ENCODE assay signal across 14 cellular contexts in the genomic region with DNA sequence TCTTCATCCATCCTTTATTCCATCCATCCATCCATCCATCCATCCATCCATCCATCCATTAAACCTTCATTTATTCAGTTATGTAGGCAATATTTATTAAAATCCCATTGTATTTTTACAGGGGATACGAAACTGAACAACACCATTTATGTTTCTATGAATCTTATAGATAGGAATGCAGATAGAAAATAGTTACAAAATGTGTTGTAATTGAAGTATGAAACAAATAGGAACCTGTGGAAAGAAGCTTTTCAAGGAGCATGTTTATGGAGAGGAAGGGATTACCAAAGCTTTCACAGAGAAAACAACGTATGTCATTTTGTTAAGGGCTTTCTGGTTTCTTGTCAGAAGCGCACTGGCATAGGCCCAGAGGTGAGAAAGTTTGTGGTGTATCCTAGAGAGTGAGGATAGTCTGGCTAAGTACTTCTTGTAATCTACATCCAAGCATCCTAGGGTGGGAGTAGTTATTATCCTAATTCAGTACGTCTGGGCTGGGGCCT.
DNase-seq lines count a peak whose midpoint lies in the region; ATAC-seq and TF ChIP-seq lines count a peak whose summit lies in the region.
"Had no signal": no experiment of that assay in that cellular context is flagged by ENCODE, and none has a peak within 500 bp of the region (broad histone marks: within the 10 kb centered on the region; RNA-seq: fewer than 3 reads in every experiment).

No MANE protein-coding gene starts in this region.

- DNase-seq in GM03348 (ENCODE audit: low spot score) (peak; percentile 10), M059J (ENCODE audit: low read depth) (peak; percentile 3), choroid plexus epithelial cell (ENCODE audit: low read depth) (peak; percentile 28), iris pigment epithelial cell (ENCODE audit: low read depth) (peak; percentile 77), Right ventricle myocardium inferior (ENCODE audit: missing footprints) (no peak), NCI-H345 (lab: John Stamatoyannopoulos, UW) (no peak), AG20443 (ENCODE audit: low spot score) (no peak)
- DNase-seq: CD8-positive, alpha-beta memory T cell; H9; NCI-H187; NCI-H526 treated with DMSO at 0.1 percent for 48 hours; SIG-M5 had no signal

- intact Hi-C loops in Right ventricle myocardium inferior (cut with DNase I) = no loop called here

- TF ChIP-seq CTCF in choroid plexus epithelial cell (conservative IDR thresholded peaks at IDR 0.05; ENCODE audit: low read depth, low read length) = no peak

- ATAC-seq in GM19455 (IDR thresholded peaks at IDR 0.05; ENCODE audit: unreplicated experiment) (no peak), Right ventricle myocardium inferior (no peak)

- H3K4me3 ChIP-seq in choroid plexus epithelial cell (ENCODE audit: low read depth, low read length) = no peak overlapping the region
- H3K4me3 ChIP-seq: BLaER1 treated with 17β-estradiol and CSF1 and Interleukin-3, amounts not matched to agents 10 nM and 100 nM had no signal

Comparison
In these comparisons a context has a peak if more than half of its experiments do, and no peak if none do; other contexts are left out.
1. DNase-seq: peak in GM03348 (single experiment), M059J (single experiment), choroid plexus epithelial cell (single experiment) and iris pigment epithelial cell (single experiment); none in Right ventricle myocardium inferior (single experiment), NCI-H345 (single experiment) and AG20443 (single experiment).